ENCODE assay signal across 8 cellular contexts in the genomic region with DNA sequence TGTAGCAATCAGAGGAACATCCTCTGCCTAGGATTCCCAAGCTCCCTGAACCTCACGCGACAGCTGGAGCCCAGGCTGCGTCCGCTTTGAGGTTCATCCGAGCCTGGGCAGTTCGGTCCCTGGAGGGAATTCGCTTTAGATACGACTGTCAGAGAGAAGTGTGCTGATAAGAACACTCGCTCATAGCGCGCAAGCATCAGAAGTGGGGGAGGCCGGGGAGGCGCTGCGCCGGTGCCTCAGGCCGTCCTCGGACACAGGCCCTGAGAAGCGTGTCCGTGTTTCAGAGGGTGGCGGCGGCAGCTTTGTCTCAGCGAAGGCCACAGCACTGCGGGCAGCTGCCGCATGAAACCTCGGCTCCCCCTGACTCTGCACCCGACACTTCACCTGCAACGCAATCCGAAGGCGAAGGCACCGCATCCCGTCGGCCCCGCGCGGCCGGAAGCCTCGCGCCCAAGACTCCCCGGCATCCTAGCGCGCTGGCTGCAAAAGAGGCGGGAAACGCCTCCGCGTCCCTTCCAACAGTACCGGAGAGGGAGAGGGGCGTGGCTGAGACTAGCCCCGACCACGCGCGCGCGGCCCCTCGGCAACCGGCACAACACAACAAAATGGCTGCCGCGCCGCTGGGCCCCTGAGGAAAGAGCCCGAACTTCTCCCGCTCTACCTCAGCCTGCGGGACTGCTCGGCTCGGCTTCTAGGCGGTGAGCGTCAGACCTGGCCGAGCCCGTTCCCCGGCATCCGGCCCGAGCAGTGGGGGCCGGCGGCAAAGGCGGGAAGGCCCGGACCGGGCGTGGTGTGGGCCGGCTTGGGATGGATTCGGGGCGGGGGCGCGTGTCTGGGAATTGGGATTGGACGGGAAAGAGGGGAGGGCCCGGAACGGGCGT. TPM values are rescaled to one million over a fixed set of nuclear protein-coding genes. Genes with fewer than 3 reads are reported as not detected.
A peak's percentile ranks its signal among the peaks of the same experiment; 100 is the strongest.
DNase-seq lines count a peak whose midpoint lies in the region; ATAC-seq and TF ChIP-seq lines count a peak whose summit lies in the region.

A gene with protein sequence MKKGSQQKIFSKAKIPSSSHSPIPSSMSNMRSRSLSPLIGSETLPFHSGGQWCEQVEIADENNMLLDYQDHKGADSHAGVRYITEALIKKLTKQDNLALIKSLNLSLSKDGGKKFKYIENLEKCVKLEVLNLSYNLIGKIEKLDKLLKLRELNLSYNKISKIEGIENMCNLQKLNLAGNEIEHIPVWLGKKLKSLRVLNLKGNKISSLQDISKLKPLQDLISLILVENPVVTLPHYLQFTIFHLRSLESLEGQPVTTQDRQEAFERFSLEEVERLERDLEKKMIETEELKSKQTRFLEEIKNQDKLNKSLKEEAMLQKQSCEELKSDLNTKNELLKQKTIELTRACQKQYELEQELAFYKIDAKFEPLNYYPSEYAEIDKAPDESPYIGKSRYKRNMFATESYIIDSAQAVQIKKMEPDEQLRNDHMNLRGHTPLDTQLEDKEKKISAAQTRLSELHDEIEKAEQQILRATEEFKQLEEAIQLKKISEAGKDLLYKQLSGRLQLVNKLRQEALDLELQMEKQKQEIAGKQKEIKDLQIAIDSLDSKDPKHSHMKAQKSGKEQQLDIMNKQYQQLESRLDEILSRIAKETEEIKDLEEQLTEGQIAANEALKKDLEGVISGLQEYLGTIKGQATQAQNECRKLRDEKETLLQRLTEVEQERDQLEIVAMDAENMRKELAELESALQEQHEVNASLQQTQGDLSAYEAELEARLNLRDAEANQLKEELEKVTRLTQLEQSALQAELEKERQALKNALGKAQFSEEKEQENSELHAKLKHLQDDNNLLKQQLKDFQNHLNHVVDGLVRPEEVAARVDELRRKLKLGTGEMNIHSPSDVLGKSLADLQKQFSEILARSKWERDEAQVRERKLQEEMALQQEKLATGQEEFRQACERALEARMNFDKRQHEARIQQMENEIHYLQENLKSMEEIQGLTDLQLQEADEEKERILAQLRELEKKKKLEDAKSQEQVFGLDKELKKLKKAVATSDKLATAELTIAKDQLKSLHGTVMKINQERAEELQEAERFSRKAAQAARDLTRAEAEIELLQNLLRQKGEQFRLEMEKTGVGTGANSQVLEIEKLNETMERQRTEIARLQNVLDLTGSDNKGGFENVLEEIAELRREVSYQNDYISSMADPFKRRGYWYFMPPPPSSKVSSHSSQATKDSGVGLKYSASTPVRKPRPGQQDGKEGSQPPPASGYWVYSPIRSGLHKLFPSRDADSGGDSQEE (N-terminal part only) (plus strand): TSS at position 586 of the 881 bp plus-strand sequence. CDS start 13,372 bp downstream, outside the sequence.

- WGBS in transverse colon (ENCODE audit: low coverage in 1 of 2), 2 donors = 1 to 4% methylated on average over 10 to 53 of the region's 85 CpGs

- H3K4me3 Mint-ChIP-seq in T-cell = peak within 1 kb of the TSS; percentile 97 to 100 (median 97)

- H3K27ac Mint-ChIP-seq in T-cell = peak within 1 kb of the TSS; percentile 88 to 91

- peak; percentile 54 for TF ChIP-seq POLR2A in transverse colon (IDR thresholded peaks at IDR 0.05)

- H3K9ac ChIP-seq in adipocyte (ENCODE audit: low read length) = peak within 1 kb of the TSS; percentile 86

- H3K27me3 ChIP-seq in adipocyte (replicated peaks; ENCODE audit: control insufficient read depth, insufficient read depth, low read length) (no peaks in the 10 kb centered on the region), transverse colon (no peaks in the 10 kb centered on the region)

- H3K9me3 ChIP-seq in adipocyte (ENCODE audit: control insufficient read depth, low read length) = no peaks in the 10 kb centered on the region
- no peaks in the 10 kb centered on the region for H3K9me3 ChIP-seq in transverse colon

- TF ChIP-seq CTCF in GM13976 (IDR thresholded peaks at IDR 0.05; ENCODE audit: borderline replicate concordance, control extremely low read depth, extremely low read depth, insufficient read depth, missing control alignments) (no peak), transverse colon (IDR thresholded peaks at IDR 0.05) (peak in 1 of 5 experiments; percentile 18)

- intact Hi-C loops in cardiac septum (cut with DNase I) = loop anchor here (2.0 to 5.0 kb wide), 2 partner anchors 46 to 137 kb away; no protein-coding TSS in a partner anchor
- intact Hi-C loops in posterior cingulate gyrus (cut with DNase I) = loop anchor here (10.0 kb wide), 3 partner anchors 50 to 200 kb away; a partner anchor contains a TSS
- intact Hi-C loops in transverse colon (cut with DNase I; ENCODE audit: low total_unique reads) = no loop called here

- POLR2A ChIA-PET in T-cell (lab: Charles Lee) = no interaction called here

- CTCF ChIA-PET in T-cell (lab: Charles Lee) = interaction anchor here in 1 of 2 donors (0.5 to 0.9 kb wide), 2 partner anchors 15 to 455 kb away, joined by 3 read pairs; no protein-coding TSS in a partner anchor

- no peaks in the 10 kb centered on the region for H3K27me3 Mint-ChIP-seq in T-cell

- in situ Hi-C loops in GM13976 (cut with MboI; ENCODE audit: low sequenced_read_pairs, unreplicated experiment) = loop anchor here (25.0 kb wide), 1 partner anchor 312 kb away; no protein-coding TSS in a partner anchor
- in situ Hi-C loops in transverse colon (cut with MboI; ENCODE audit: low pct_ligation_motif_present in 1 of 4, low pct_unique_long_range_greater_than_20kb in 1 of 4, low sequenced_read_pairs in 3 of 4) = loop anchor here in 1 of 4 donors (25.0 kb wide), 1 partner anchor 312 kb away; no protein-coding TSS in a partner anchor

- no peak for TF ChIP-seq EP300 in transverse colon (IDR thresholded peaks at IDR 0.05; ENCODE audit: low read depth)

- no peaks in the 10 kb centered on the region for H3K9me3 Mint-ChIP-seq in T-cell

- no peaks in the 10 kb centered on the region for H3K36me3 Mint-ChIP-seq in T-cell

- H3K4me3 ChIP-seq in adipocyte (ENCODE audit: low read length) (peak within 1 kb of the TSS; percentile 95), transverse colon (peak within 1 kb of the TSS; percentile 45 to 86 (median 66))

- H3K27ac ChIP-seq in transverse colon = peak within 1 kb of the TSS; percentile 83 to 96 (median 84)

- ATAC-seq in HG02870 (IDR thresholded peaks at IDR 0.05; ENCODE audit: unreplicated experiment) (peak; percentile 62), T-cell (replicated peaks in 1 of 4) (peak; percentile 80 to 89 (median 81))

- DNase-seq in GM13976 (ENCODE audit: low spot score) = peak; percentile 91
- peak; percentile 77 for DNase-seq in NCI-H146 treated with DMSO at 0.1 percent for 48 hours (lab: John Stamatoyannopoulos, UW; ENCODE audit: unreplicated experiment)
- peak; percentile 63 to 84 (median 78) for DNase-seq in T-cell
- DNase-seq in adipocyte (ENCODE audit: low read depth) = peak; percentile 97
- DNase-seq in cardiac septum (ENCODE audit: low spot score) = peak; percentile 94
- peak; percentile 73 to 98 (median 86) for DNase-seq in posterior cingulate gyrus
- DNase-seq in transverse colon = peak; percentile 88

- H3K36me3 ChIP-seq in adipocyte (ENCODE audit: control insufficient read depth, insufficient read depth, low read length, severe bottlenecking) (no peaks in the 10 kb centered on the region), transverse colon (no peaks in the 10 kb centered on the region)

- peaks cover 48 to 59% (median 54%) of the 10 kb centered on the region in 3 donors for H3K4me1 Mint-ChIP-seq in T-cell

- peaks cover 23% of the 10 kb centered on the region for H3K4me1 ChIP-seq in adipocyte (ENCODE audit: control insufficient read depth, insufficient read depth, low read length)
- peaks cover 4 to 22% (median 10%) of the 10 kb centered on the region in 4 donors for H3K4me1 ChIP-seq in transverse colon

RNA-seq across cellular contexts. Expression of the gene that starts here (rescaled TPM):
- 100 to 1,000 TPM in 1 of 5 donors, 10 to 100 TPM in 4; 84.6 to 101 (median 93.7) TPM for total RNA-seq in T-cell
- total RNA-seq in cardiac septum = 4.2 TPM
- 10 to 100 TPM in 2 of 4 donors, 1 to 10 TPM in 2; 6.0 to 21.3 (median 11.2) TPM for total RNA-seq in transverse colon

Comparison
In these comparisons a context has a peak if more than half of its experiments do, and no peak if none do; other contexts are left out.
1. Peak in every context shown above with its lines: DNase-seq, ATAC-seq, H3K4me3 ChIP-seq and H3K27ac ChIP-seq.